17 cellular contexts compared by ENCODE assay signal in the genomic region with DNA sequence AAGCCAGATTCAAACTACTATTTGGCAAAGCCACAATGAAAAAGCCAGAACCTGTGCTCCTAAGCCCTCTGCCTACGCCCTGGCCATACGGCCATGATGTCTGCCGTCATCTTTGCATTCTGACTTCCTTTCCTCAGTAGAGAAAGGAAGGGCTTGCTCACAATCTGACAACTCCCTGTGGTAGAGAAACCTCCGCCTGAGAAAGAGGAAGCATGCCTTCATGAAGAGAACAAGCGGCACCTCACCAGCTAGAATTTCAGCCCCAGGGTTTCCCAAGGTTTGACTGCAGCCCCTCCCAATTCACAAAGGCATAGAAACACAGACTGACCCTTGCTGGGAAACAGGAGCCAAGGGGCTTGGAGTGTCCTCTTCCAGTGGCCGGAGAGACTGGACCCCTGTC. TPM values are rescaled to one million over a fixed set of nuclear protein-coding genes. Genes with fewer than 3 reads are reported as not detected.
DNase-seq lines count a peak whose midpoint lies in the region; ATAC-seq and TF ChIP-seq lines count a peak whose summit lies in the region.
"Had no signal": no experiment of that assay in that cellular context is flagged by ENCODE, and none has a peak within 500 bp of the region (broad histone marks: within the 10 kb centered on the region; RNA-seq: fewer than 3 reads in every experiment).

No MANE protein-coding gene starts in this region.

- peak; percentile 63 for DNase-seq in GM10248 (ENCODE audit: extremely low spot score)
- DNase-seq in iPS-NIHi7 (ENCODE audit: extremely low spot score) = peak; percentile 23
- DNase-seq in endodermal cell = no peak
- no peak for DNase-seq in iPS-NIHi11 (ENCODE audit: low spot score)
- no peak for DNase-seq in dedifferentiated amniotic fluid mesenchymal stem cell (ENCODE audit: extremely low spot score)
- DNase-seq: activated CD4-positive, alpha-beta memory T cell treated with anti-CD3 and anti-CD28 coated beads, Interleukin-2, amount 10 ng/mL, durations not matched to agents 7 days and 5 days; activated T-cell treated with anti-CD3 and anti-CD28 coated beads, Interleukin-2, amount 50 U/mL, for 72 hours; effector CD8-positive, alpha-beta T cell; GOT3; NCI-H1436; NCI-H226; posterior cingulate gyrus had no signal

- CTCF ChIA-PET in GM10248 (lab: Yijun Ruan, JAX) = interaction anchor here (1.0 to 1.3 kb wide), 2 partner anchors 13 to 222 kb away, joined by 3 read pairs; no protein-coding TSS in a partner anchor

- H3K4me2 ChIP-seq in OCI-LY3 (ENCODE audit: low read length) = peak overlapping the region; percentile 30

- ATAC-seq in HG02885 (IDR thresholded peaks at IDR 0.05; ENCODE audit: poor library complexity, unreplicated experiment) = peak; percentile 75
- no peak for ATAC-seq in GM18858 (IDR thresholded peaks at IDR 0.05; ENCODE audit: unreplicated experiment)
- ATAC-seq: activated T-cell treated with anti-CD3 and anti-CD28 coated beads, Interleukin-2, amount 50 U/mL, for 72 hours; K562 had no signal

- TF ChIP-seq CTCF in GM10248 (IDR thresholded peaks at IDR 0.05; ENCODE audit: control extremely low read depth, extremely low read depth, low read depth, missing control alignments) (no peak), OCI-LY3 (IDR thresholded peaks at IDR 0.05; ENCODE audit: low read depth, low read length) (no peak), endodermal cell (conservative IDR thresholded peaks at IDR 0.05) (no peak)

- no peaks in the 10 kb centered on the region for H3K27me3 Mint-ChIP-seq in endodermal cell (ENCODE audit: insufficient read depth)
- H3K27me3 Mint-ChIP-seq: activated CD4-positive, alpha-beta memory T cell treated with anti-CD3 and anti-CD28 coated beads, Interleukin-2, amount 10 ng/mL, durations not matched to agents 7 days and 5 days had no signal

- H3K4me1 ChIP-seq in OCI-LY3 (ENCODE audit: low read length) = peaks cover 10% of the 10 kb centered on the region
- no peaks in the 10 kb centered on the region for H3K4me1 ChIP-seq in endodermal cell (ENCODE audit: control insufficient read depth, insufficient read depth, low read length)
- H3K4me1 ChIP-seq: SJSA1 had no signal

- no peak overlapping the region for H2AFZ ChIP-seq in OCI-LY3 (ENCODE audit: low read depth, low read length)

- H3K9me3 ChIP-seq in OCI-LY3 (ENCODE audit: insufficient read depth, low read length) (no peaks in the 10 kb centered on the region), endodermal cell (ENCODE audit: control insufficient read depth, low read length) (no peaks in the 10 kb centered on the region)
- H3K9me3 ChIP-seq: SJSA1 had no signal

- H3K27ac ChIP-seq in OCI-LY3 (ENCODE audit: low read length) = peak overlapping the region; percentile 71
- no peak overlapping the region for H3K27ac ChIP-seq in endodermal cell (ENCODE audit: low read depth, low read length)
- H3K27ac ChIP-seq: SJSA1 had no signal

- H3K27ac Mint-ChIP-seq in endodermal cell = no peak overlapping the region
- H3K27ac Mint-ChIP-seq: activated CD4-positive, alpha-beta memory T cell treated with anti-CD3 and anti-CD28 coated beads, Interleukin-2, amount 10 ng/mL, durations not matched to agents 7 days and 5 days; activated T-cell treated with anti-CD3 and anti-CD28 coated beads, Interleukin-2, amount 50 U/mL, for 72 hours had no signal

- WGBS in endodermal cell (ENCODE audit: insufficient coverage in 1 of 2, insufficient read length in 1 of 2), 2 experiments = 92 to 97% methylated on average over 6 of the region's 6 CpGs

- H3K36me3 Mint-ChIP-seq in endodermal cell (ENCODE audit: low read depth) = peaks cover 83% of the 10 kb centered on the region

- no peaks in the 10 kb centered on the region for H3K9me3 Mint-ChIP-seq in endodermal cell
- H3K9me3 Mint-ChIP-seq: activated CD4-positive, alpha-beta memory T cell treated with anti-CD3 and anti-CD28 coated beads, Interleukin-2, amount 10 ng/mL, durations not matched to agents 7 days and 5 days; activated T-cell treated with anti-CD3 and anti-CD28 coated beads, Interleukin-2, amount 50 U/mL, for 72 hours had no signal

- POLR2A ChIA-PET in GM10248 (lab: Yijun Ruan, JAX) = no interaction called here

- H3K27me3 ChIP-seq in OCI-LY3 (ENCODE audit: low read depth, low read length) = no peaks in the 10 kb centered on the region
- H3K27me3 ChIP-seq in endodermal cell (ENCODE audit: control insufficient read depth, insufficient read depth, low read length, poor library complexity, severe bottlenecking) = no peaks in the 10 kb centered on the region
- H3K27me3 ChIP-seq: SJSA1 had no signal

- H3K4me3 ChIP-seq in OCI-LY3 (ENCODE audit: low read length) (no peak overlapping the region), endodermal cell (ENCODE audit: low read length) (no peak overlapping the region)
- H3K4me3 ChIP-seq: K562, SJSA1 had no signal

- H3K9ac ChIP-seq in OCI-LY3 (ENCODE audit: low read length) = no peak overlapping the region
- H3K9ac ChIP-seq in endodermal cell (ENCODE audit: extremely low read depth, low read length, poor library complexity, severe bottlenecking) = no peak overlapping the region

- no peaks in the 10 kb centered on the region for H3K79me2 ChIP-seq in OCI-LY3 (ENCODE audit: low read length)

- no peaks in the 10 kb centered on the region for H4K20me1 ChIP-seq in OCI-LY3 (ENCODE audit: insufficient read depth, low read length)

- peaks cover 1% of the 10 kb centered on the region for H3K4me1 Mint-ChIP-seq in endodermal cell

- H3K4me3 Mint-ChIP-seq in endodermal cell = no peak overlapping the region
- H3K4me3 Mint-ChIP-seq: activated CD4-positive, alpha-beta memory T cell treated with anti-CD3 and anti-CD28 coated beads, Interleukin-2, amount 10 ng/mL, durations not matched to agents 7 days and 5 days; activated T-cell treated with anti-CD3 and anti-CD28 coated beads, Interleukin-2, amount 50 U/mL, for 72 hours had no signal

- H3K36me3 ChIP-seq in OCI-LY3 (replicated peaks; ENCODE audit: low read depth, low read length) = peaks cover 71% of the 10 kb centered on the region
- H3K36me3 ChIP-seq in endodermal cell (ENCODE audit: control insufficient read depth, insufficient read depth, low read length) = peaks cover 88% of the 10 kb centered on the region

RNA-seq across cellular contexts. Expression of gene TEP1, which starts 25.7 kb away (rescaled TPM):
- total RNA-seq in endodermal cell = 10 to 100 TPM; 33.8 to 34.0 TPM
- polyA plus RNA-seq in endodermal cell (2013, experiment 1 of 2) = 8.8 TPM
- 9.9 TPM for polyA plus RNA-seq in endodermal cell (2013, experiment 2 of 2)

RNA-seq across cellular contexts. Expression of gene PARP2, which starts 44.1 kb away (rescaled TPM):
- 10 to 100 TPM; 36.1 to 63.7 TPM for total RNA-seq in endodermal cell
- 55.1 TPM for polyA plus RNA-seq in endodermal cell (2013, experiment 1 of 2)
- 51.5 TPM for polyA plus RNA-seq in endodermal cell (2013, experiment 2 of 2)

RNA-seq across cellular contexts. Expression of gene KLHL33, which starts 48.4 kb away (rescaled TPM):
- total RNA-seq in endodermal cell = under 1 TPM in 1 of 2 donors, not detected in 1; 0.09 TPM
- polyA plus RNA-seq in endodermal cell (2013, experiment 1 of 2) = not detected
- polyA plus RNA-seq in endodermal cell (2013, experiment 2 of 2) = not detected
- total RNA-seq: SJSA1 had no signal

RNA-seq across cellular contexts. Expression of gene CCNB1IP1, which starts 54.5 kb away (rescaled TPM):
- 10 to 100 TPM; 96.1 to 99.5 TPM for total RNA-seq in endodermal cell
- polyA plus RNA-seq in endodermal cell (2013, experiment 1 of 2) = 201 TPM
- polyA plus RNA-seq in endodermal cell (2013, experiment 2 of 2) = 181 TPM

Comparison
In these comparisons a context has a peak if more than half of its experiments do, and no peak if none do; other contexts are left out.
1. DNase-seq: peak in GM10248 (single experiment) and iPS-NIHi7 (single experiment); none in endodermal cell (single experiment), iPS-NIHi11 (single experiment) and dedifferentiated amniotic fluid mesenchymal stem cell (single experiment).